ENCODE assay signal across 32 cellular contexts in genomic region chr10:5103481-5103880, GRCh38.
"Had no signal": no experiment of that assay in that cellular context is flagged by ENCODE, and none has a peak within 500 bp of the region (broad histone marks: within the 10 kb centered on the region; RNA-seq: fewer than 3 reads in every experiment).

No MANE protein-coding gene starts in this region.

- H3K27me3 ChIP-seq: adrenal gland, body of pancreas, esophagus squamous epithelium, gastroesophageal sphincter had no signal

- DNase-seq: activated CD4-positive, alpha-beta memory T cell treated with anti-CD3 and anti-CD28 coated beads, Interleukin-2, amount 10 ng/mL, durations not matched to agents 7 days and 5 days; activated CD4-positive, alpha-beta T cell treated with anti-CD3 and anti-CD28 coated beads for 1 hour; activated CD4-positive, alpha-beta T cell treated with anti-CD3 and anti-CD28 coated beads for 4 hours; activated CD4-positive, alpha-beta T cell treated with anti-CD3 and anti-CD28 coated beads, Interleukin-2, amount 10 ng/mL, durations not matched to agents 7 days and 5 days; activated CD4-positive, alpha-beta T cell treated with anti-CD3 and anti-CD28 coated beads, Interleukin-2, amount 50 U/mL, for 4 hours; activated effector memory CD4-positive, alpha-beta T cell treated with Interleukin-2 at 50 U/mL for 16 hours; activated gamma-delta T cell treated with Interleukin-2 at 50 U/mL for 16 hours; activated naive CD4-positive, alpha-beta T cell treated with anti-CD3 and anti-CD28 coated beads, Interleukin-2, amount 50 U/mL, for 16 hours; activated naive CD4-positive, alpha-beta T cell treated with Interleukin-2 at 50 U/mL for 16 hours; activated T-cell treated with anti-CD3 and anti-CD28 coated beads, Interleukin-2, amount 50 U/mL, for 4 hours; adrenal gland; amygdala; aorta; body of pancreas; caudate nucleus; cortex of kidney; dermis blood vessel endothelial cell; effector CD4-positive, alpha-beta T cell; effector memory CD8-positive, alpha-beta T cell; esophagus squamous epithelium; foreskin melanocyte; T-helper 1 cell; T-helper 17 cell; T1000 had no signal

- FAIRE-seq: colon had no signal

- ATAC-seq: activated T-cell treated with anti-CD3 and anti-CD28 coated beads, Interleukin-2, amount 50 U/mL, for 4 hours; activated T-helper 17 cell treated with anti-CD3 and anti-CD28 coated beads, Interleukin-2, amount 50 U/mL, for 72 hours; body of pancreas; effector memory CD8-positive, alpha-beta T cell; gastroesophageal sphincter; T-helper 17 cell; WTC11 had no signal

- H3K27me3 Mint-ChIP-seq: activated CD4-positive, alpha-beta memory T cell treated with anti-CD3 and anti-CD28 coated beads, Interleukin-2, amount 10 ng/mL, durations not matched to agents 7 days and 5 days; activated CD4-positive, alpha-beta T cell treated with anti-CD3 and anti-CD28 coated beads, Interleukin-2, amount 10 ng/mL, durations not matched to agents 7 days and 5 days; activated naive CD8-positive, alpha-beta T cell; activated T-helper 17 cell treated with anti-CD3 and anti-CD28 coated beads, Interleukin-2, amount 50 U/mL, for 72 hours; effector memory CD8-positive, alpha-beta T cell had no signal

- H3K9me3 Mint-ChIP-seq: activated CD4-positive, alpha-beta memory T cell treated with anti-CD3 and anti-CD28 coated beads, Interleukin-2, amount 10 ng/mL, durations not matched to agents 7 days and 5 days; activated CD4-positive, alpha-beta T cell treated with anti-CD3 and anti-CD28 coated beads, Interleukin-2, amount 10 ng/mL, durations not matched to agents 7 days and 5 days; activated T-cell treated with anti-CD3 and anti-CD28 coated beads, Interleukin-2, amount 50 U/mL, for 4 hours; activated T-helper 17 cell treated with anti-CD3 and anti-CD28 coated beads, Interleukin-2, amount 50 U/mL, for 72 hours; T-helper 2 cell treated with Interferon-gamma antibody and Interleukin-4, amounts not matched to agents 5 μg/mL and 100 μg/mL, for 36 hours had no signal

- H3K4me1 ChIP-seq: adrenal gland, esophagus squamous epithelium, gastroesophageal sphincter had no signal

- H3K4me3 ChIP-seq: adrenal gland, body of pancreas, esophagus squamous epithelium, gastroesophageal sphincter had no signal

- H3K9me3 ChIP-seq: adrenal gland, body of pancreas, esophagus squamous epithelium, gastroesophageal sphincter had no signal

- H3K27ac ChIP-seq: adrenal gland, body of pancreas, epithelial cell of prostate, esophagus squamous epithelium, gastroesophageal sphincter, VCaP had no signal

- H3K4me3 Mint-ChIP-seq: activated CD4-positive, alpha-beta memory T cell treated with anti-CD3 and anti-CD28 coated beads, Interleukin-2, amount 10 ng/mL, durations not matched to agents 7 days and 5 days; activated CD4-positive, alpha-beta T cell treated with anti-CD3 and anti-CD28 coated beads, Interleukin-2, amount 10 ng/mL, durations not matched to agents 7 days and 5 days; activated naive CD8-positive, alpha-beta T cell; activated T-cell treated with anti-CD3 and anti-CD28 coated beads, Interleukin-2, amount 50 U/mL, for 4 hours; activated T-helper 17 cell treated with anti-CD3 and anti-CD28 coated beads, Interleukin-2, amount 50 U/mL, for 72 hours; effector memory CD8-positive, alpha-beta T cell; T-helper 17 cell; T-helper 2 cell treated with Interferon-gamma antibody and Interleukin-4, amounts not matched to agents 5 μg/mL and 100 μg/mL, for 36 hours; WTC11 had no signal

- H3K4me1 Mint-ChIP-seq: activated CD4-positive, alpha-beta memory T cell treated with anti-CD3 and anti-CD28 coated beads, Interleukin-2, amount 10 ng/mL, durations not matched to agents 7 days and 5 days; activated CD4-positive, alpha-beta T cell treated with anti-CD3 and anti-CD28 coated beads, Interleukin-2, amount 10 ng/mL, durations not matched to agents 7 days and 5 days; activated T-helper 17 cell treated with anti-CD3 and anti-CD28 coated beads, Interleukin-2, amount 50 U/mL, for 72 hours; T-helper 17 cell; WTC11 had no signal

- H3K36me3 Mint-ChIP-seq: activated naive CD8-positive, alpha-beta T cell had no signal

- H3K27ac Mint-ChIP-seq: activated CD4-positive, alpha-beta memory T cell treated with anti-CD3 and anti-CD28 coated beads, Interleukin-2, amount 10 ng/mL, durations not matched to agents 7 days and 5 days; activated CD4-positive, alpha-beta T cell treated with anti-CD3 and anti-CD28 coated beads, Interleukin-2, amount 10 ng/mL, durations not matched to agents 7 days and 5 days; activated naive CD8-positive, alpha-beta T cell; activated T-helper 17 cell treated with anti-CD3 and anti-CD28 coated beads, Interleukin-2, amount 50 U/mL, for 72 hours; effector memory CD8-positive, alpha-beta T cell; T-helper 17 cell; T-helper 2 cell treated with Interferon-gamma antibody and Interleukin-4, amounts not matched to agents 5 μg/mL and 100 μg/mL, for 36 hours; WTC11 had no signal
